9 cellular contexts compared by ENCODE assay signal in genomic region chr15:70450142-70450443, GRCh38.
"Had no signal": no experiment of that assay in that cellular context is flagged by ENCODE, and none has a peak within 500 bp of the region (broad histone marks: within the 10 kb centered on the region; RNA-seq: fewer than 3 reads in every experiment).

No MANE protein-coding gene starts in this region.

- H3K4me3 ChIP-seq: GM23248 had no signal

- FAIRE-seq: H54, HTR-8/SVneo had no signal

- DNase-seq: GM23248, GOT3, H9, HCEC 1CT, HFFc6, Karpas-422, KG1 had no signal

- H3K27ac ChIP-seq: GM23248 had no signal

- H3K9ac ChIP-seq: GM23248 had no signal

- H2AFZ ChIP-seq: GM23248 had no signal
